In the genomic region with DNA sequence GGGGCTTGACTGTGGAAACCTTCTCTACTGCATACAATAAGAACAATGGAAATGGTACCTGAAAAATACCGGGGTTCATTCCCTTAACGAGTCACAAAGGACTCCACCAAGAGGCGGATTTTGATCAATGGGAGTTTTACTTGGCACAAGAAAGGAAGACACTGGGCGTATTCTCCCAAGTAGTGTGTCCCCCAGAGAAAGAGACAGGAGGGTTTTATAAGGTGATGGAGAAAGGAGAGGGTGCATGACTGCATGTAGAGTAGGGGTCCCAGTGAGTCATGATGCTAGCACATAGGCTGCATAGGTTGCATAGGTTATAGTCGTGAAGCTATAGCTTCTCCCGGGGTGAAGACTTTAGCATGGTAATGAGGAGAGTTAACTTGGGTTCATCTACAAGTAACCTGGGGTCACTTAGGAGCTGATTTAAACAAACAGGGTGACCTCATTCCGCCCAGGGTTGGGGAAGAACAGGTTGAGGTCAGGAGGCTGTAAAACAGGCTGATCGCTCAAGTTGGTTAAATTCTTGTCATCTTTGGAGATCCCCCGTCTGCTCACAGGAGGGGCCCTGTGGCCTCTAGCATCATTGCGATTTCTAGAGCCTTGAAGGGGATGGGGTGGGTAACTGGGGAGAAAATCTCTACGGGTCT, we compare ENCODE assay signal across 17 cellular contexts. TPM values are rescaled to one million over a fixed set of nuclear protein-coding genes. Genes with fewer than 3 reads are reported as not detected.
DNase-seq lines count a peak whose midpoint lies in the region; ATAC-seq, FAIRE-seq and TF ChIP-seq lines count a peak whose summit lies in the region.
"Had no signal": no experiment of that assay in that cellular context is flagged by ENCODE, and none has a peak within 500 bp of the region (broad histone marks: within the 10 kb centered on the region; RNA-seq: fewer than 3 reads in every experiment).

No MANE protein-coding gene starts in this region.

- TF ChIP-seq CTCF in breast epithelium (IDR thresholded peaks at IDR 0.05) (no peak), MCF 10A (IDR thresholded peaks at IDR 0.05; ENCODE audit: unreplicated experiment) (no peak), pancreas (IDR thresholded peaks at IDR 0.05) (no peak)

- 25 to 31% methylated on average over 11 of the region's 11 CpGs for WGBS in pancreas, 2 donors

- no peak overlapping the region for H3K4me3 Mint-ChIP-seq in MCF 10A (ENCODE audit: unreplicated experiment)
- peak overlapping the region in 3 of 5 donors; percentile 4 to 48 (median 29) for H3K4me3 Mint-ChIP-seq in immature natural killer cell

- H3K27ac Mint-ChIP-seq in MCF 10A (ENCODE audit: low read depth, unreplicated experiment) (no peak overlapping the region), immature natural killer cell (no peak overlapping the region)

- H3K27me3 Mint-ChIP-seq in MCF 10A (ENCODE audit: insufficient read depth, unreplicated experiment) = no peaks in the 10 kb centered on the region
- peaks cover 2 to 20% (median 5%) of the 10 kb centered on the region in 3 donors for H3K27me3 Mint-ChIP-seq in immature natural killer cell (ENCODE audit: low read depth in 3 of 3)

- H3K36me3 ChIP-seq in breast epithelium (no peaks in the 10 kb centered on the region), pancreas (peaks cover 0 to 11% (median 0%) of the 10 kb centered on the region in 3 donors)

- DNase-seq in breast epithelium (ENCODE audit: low spot score in 2 of 2) (no peak), MCF 10A (ENCODE audit: unreplicated experiment) (no peak), immature natural killer cell (no peak), pancreas (peak in 3 of 6 donors; percentile 25 to 61 (median 41)), posterior vena cava (ENCODE audit: low spot score) (no peak), NCI-H69 (lab: John Stamatoyannopoulos, UW) (no peak)
- DNase-seq: 8988T, DMS153, H7, NCI-H1105, NCI-H1694 treated with DMSO at 0.1 percent for 48 hours, NCI-H446, NCI-H748 treated with DMSO at 0.1 percent for 48 hours had no signal

- POLR2A ChIA-PET in MCF 10A (lab: Yijun Ruan, JAX) = no interaction called here

- H3K4me3 ChIP-seq in breast epithelium (peak overlapping the region in 2 of 3 donors; percentile 64 to 69), pancreas (peak overlapping the region in 3 of 4 donors; percentile 60 to 84 (median 61))
- H3K4me3 ChIP-seq: PC-9 had no signal

- CTCF ChIA-PET in MCF 10A (lab: Yijun Ruan, JAX) = interaction anchor here (0.6 kb wide), 1 partner anchor 1593 kb away, joined by 3 read pairs; no protein-coding TSS in a partner anchor

- H3K9me3 Mint-ChIP-seq in MCF 10A (ENCODE audit: unreplicated experiment) = no peaks in the 10 kb centered on the region
- no peaks in the 10 kb centered on the region for H3K9me3 Mint-ChIP-seq in immature natural killer cell

- peak; percentile 8 to 26 (median 24) for ATAC-seq in pancreas
- no peak for ATAC-seq in HG02798 (IDR thresholded peaks at IDR 0.05; ENCODE audit: poor library complexity, unreplicated experiment)
- no peak for ATAC-seq in HG03135 (IDR thresholded peaks at IDR 0.05; ENCODE audit: unreplicated experiment)

- intact Hi-C loops in breast epithelium (cut with DNase I; ENCODE audit: low total_unique reads) = no loop called here
- intact Hi-C loops in MCF 10A (cut with micrococcal nuclease) = no loop called here
- intact Hi-C loops in pancreas (cut with DNase I) = no loop called here
- intact Hi-C loops in posterior vena cava (cut with DNase I) = no loop called here

- FAIRE-seq in pancreas (lab: Jason Lieb, UNC) = no peak
- FAIRE-seq: HTR-8/SVneo had no signal

- H3K4me1 ChIP-seq in breast epithelium (no peaks in the 10 kb centered on the region), pancreas (peaks cover 0 to 12% (median 8%) of the 10 kb centered on the region in 3 donors)

- no peaks in the 10 kb centered on the region for H3K36me3 Mint-ChIP-seq in MCF 10A (ENCODE audit: insufficient read depth, unreplicated experiment)
- no peaks in the 10 kb centered on the region for H3K36me3 Mint-ChIP-seq in immature natural killer cell

- H3K27me3 ChIP-seq in breast epithelium (no peaks in the 10 kb centered on the region), pancreas (no peaks in the 10 kb centered on the region)

- no peaks in the 10 kb centered on the region for H3K9me3 ChIP-seq in breast epithelium
- H3K9me3 ChIP-seq in pancreas = no peaks in the 10 kb centered on the region

- BruUV-seq in MCF 10A (replicated peaks; lab: Mats Ljungman, UMichigan) = no TSS peak

- no peak for TF ChIP-seq POLR2A in breast epithelium (IDR thresholded peaks at IDR 0.05)

- H3K4me1 Mint-ChIP-seq in MCF 10A (ENCODE audit: insufficient read depth, unreplicated experiment) = no peaks in the 10 kb centered on the region
- H3K4me1 Mint-ChIP-seq in immature natural killer cell = no peaks in the 10 kb centered on the region

- peak overlapping the region in 1 of 2 donors; percentile 72 for H3K27ac ChIP-seq in breast epithelium
- H3K27ac ChIP-seq in pancreas = peak overlapping the region; percentile 86 to 92 (median 90)
- H3K27ac ChIP-seq: PC-9 had no signal

RNA-seq across cellular contexts. Expression of a gene that starts 1.5 kb away (rescaled TPM):
- 10 to 100 TPM; 12.1 to 41.4 (median 19.5) TPM for total RNA-seq in breast epithelium
- total RNA-seq in MCF 10A (2022) = not detected in 2 replicates
- polyA plus RNA-seq in immature natural killer cell = under 1 TPM in 1 of 3 donors, not detected in 2; 0.17 TPM
- 10 to 100 TPM; 19.1 to 48.3 (median 28.3) TPM for total RNA-seq in pancreas
- polyA plus RNA-seq in pancreas = 10 to 100 TPM; 11.9 to 15.6 TPM
- total RNA-seq in posterior vena cava = 1 to 10 TPM; 7.0 to 7.2 TPM

RNA-seq across cellular contexts. Expression of a gene that starts 19.0 kb away (rescaled TPM):
- total RNA-seq in breast epithelium (10 to 100 TPM in 1 of 3 donors, 1 to 10 TPM in 2; 6.0 to 19.0 (median 7.2) TPM), MCF 10A (2022) (22.2 and 26.0 TPM in 2 replicates), pancreas (10 to 100 TPM in 1 of 6 donors, 1 to 10 TPM in 5; 5.0 to 11.8 (median 6.1) TPM), posterior vena cava (10 to 100 TPM; 15.4 to 21.8 TPM)
- polyA plus RNA-seq in immature natural killer cell (1 to 10 TPM in 1 of 3 donors, not detected in 2; 1.1 TPM), pancreas (10 to 100 TPM; 30.4 to 57.9 TPM)

RNA-seq across cellular contexts. Expression of a gene that starts 37.3 kb away (rescaled TPM):
- total RNA-seq in breast epithelium (10 to 100 TPM; 25.3 to 77.8 (median 38.7) TPM), MCF 10A (2022) (3.3 and 4.3 TPM in 2 replicates), pancreas (10 to 100 TPM; 16.0 to 21.7 (median 17.5) TPM), posterior vena cava (10 to 100 TPM; 63.6 to 64.0 TPM)
- polyA plus RNA-seq in immature natural killer cell (1 to 10 TPM; 1.9 to 4.4 (median 3.0) TPM), pancreas (10 to 100 TPM; 10.3 to 20.9 TPM)

Comparison
In these comparisons a context has a peak if more than half of its experiments do, and no peak if none do; other contexts are left out.
1. ATAC-seq: peak in pancreas (4 of 4); none in HG02798 (single experiment) and HG03135 (single experiment).